22 cellular contexts compared by ENCODE assay signal in genomic region chr3:181956122-181956521, GRCh38.
DNase-seq lines count a peak whose midpoint lies in the region; ATAC-seq, FAIRE-seq and TF ChIP-seq lines count a peak whose summit lies in the region.
"Had no signal": no experiment of that assay in that cellular context is flagged by ENCODE, and none has a peak within 500 bp of the region (broad histone marks: within the 10 kb centered on the region; RNA-seq: fewer than 3 reads in every experiment).

No MANE protein-coding gene starts in this region.

- H3K27me3 ChIP-seq in esophagus (ENCODE audit: control insufficient read depth in 1 of 2, insufficient read depth in 2 of 2, low read length in 2 of 2): no peaks in the 10 kb centered on the region
- H3K27me3 ChIP-seq: esophagus muscularis mucosa, SJSA1, thyroid gland had no signal

- no peak for DNase-seq in GM12891 (ENCODE audit: insufficient read length, low spot score)
- no peak for DNase-seq in C1 segment of cervical spinal cord (lab: John Stamatoyannopoulos, UW)
- no peak for DNase-seq in T-helper 1 cell
- no peak for DNase-seq in activated gamma-delta T cell treated with Interleukin-2 at 50 U/mL for 16 hours
- DNase-seq: activated CD4-positive, alpha-beta T cell treated with anti-CD3 and anti-CD28 coated beads for 36 hours; activated CD8-positive, alpha-beta memory T cell treated with anti-CD3 and anti-CD28 coated beads, Interleukin-2, amount 50 U/mL, for 4 hours; amniotic stem cell; DMS153; KG1; left ventricle myocardium superior; occipital lobe; PC-3; right cardiac atrium; stimulated activated naive B cell treated with anti-CD40 and anti-IgM and Interleukin-4, amounts not matched to agents 10 μg/mL and 1 μg/mL and 100 μg/mL, for 72 hours; thyroid gland had no signal

- TF ChIP-seq POLR2A in GM12891 (IDR thresholded peaks at IDR 0.05; ENCODE audit: low read depth, low read length): no peak

- no peaks in the 10 kb centered on the region for H3K36me3 ChIP-seq in esophagus (ENCODE audit: control insufficient read depth in 2 of 2, insufficient read depth in 2 of 2, low read length in 1 of 2)
- H3K36me3 ChIP-seq: esophagus muscularis mucosa, SJSA1, thyroid gland had no signal

- H3K4me1 ChIP-seq in esophagus (ENCODE audit: control insufficient read depth in 2 of 2, insufficient read depth in 2 of 2, low read length in 1 of 2): no peaks in the 10 kb centered on the region
- H3K4me1 ChIP-seq: A549, esophagus muscularis mucosa, thyroid gland had no signal

- no peaks in the 10 kb centered on the region for H3K9me3 ChIP-seq in esophagus (ENCODE audit: control insufficient read depth in 2 of 2, insufficient read depth in 1 of 2, low read depth in 1 of 2, low read length in 1 of 2)
- H3K9me3 ChIP-seq: A549, esophagus muscularis mucosa, SJSA1, thyroid gland had no signal

- ATAC-seq in GM21576 (IDR thresholded peaks at IDR 0.05; ENCODE audit: unreplicated experiment) (peak; percentile 16), HG03280 (IDR thresholded peaks at IDR 0.05; ENCODE audit: unreplicated experiment) (peak; percentile 33), GM18502 (IDR thresholded peaks at IDR 0.05; ENCODE audit: poor library complexity, unreplicated experiment) (no peak)
- ATAC-seq: A549; activated CD4-positive, alpha-beta T cell treated with anti-CD3 and anti-CD28 coated beads for 36 hours; left ventricle myocardium superior; PC-3; right cardiac atrium; stimulated activated naive B cell treated with anti-CD40 and anti-IgM and Interleukin-4, amounts not matched to agents 10 μg/mL and 1 μg/mL and 100 μg/mL, for 72 hours had no signal

- FAIRE-seq in GM12891 (lab: Jason Lieb, UNC): peak; percentile 57
- FAIRE-seq: A549 had no signal

- H3K27ac ChIP-seq in esophagus (ENCODE audit: low read depth in 2 of 2, low read length in 1 of 2): peak overlapping the region; percentile 54 to 86
- H3K27ac ChIP-seq: A549, esophagus muscularis mucosa, SJSA1, thyroid gland had no signal

- no peak overlapping the region for H3K4me3 ChIP-seq in esophagus (ENCODE audit: low read depth in 1 of 2, low read length in 2 of 2)
- H3K4me3 ChIP-seq: A549, esophagus muscularis mucosa, SJSA1, thyroid gland had no signal

- WGBS in esophagus, 2 donors: 57 to 63% methylated on average over 5 of the region's 5 CpGs

TF ChIP-seq in GM12891, 5 proteins besides CTCF, POLR2A, EP300 and RAD21:
- no peak for TF ChIP-seq PAX5 (IDR thresholded peaks at IDR 0.05; ENCODE audit: insufficient read depth, low read length, severe bottlenecking)
- TF ChIP-seq SPI1 (IDR thresholded peaks at IDR 0.05; ENCODE audit: low read depth, low read length): peak; percentile 72
- TF ChIP-seq POLR2AphosphoS5 (IDR thresholded peaks at IDR 0.05; ENCODE audit: low read depth, low read length): no peak
- no peak for TF ChIP-seq TAF1 (IDR thresholded peaks at IDR 0.05; ENCODE audit: low read depth, low read length)
